6 cellular contexts compared by ENCODE assay signal in genomic region chr15:22429426-22429825, GRCh38. TPM values are rescaled to one million over a fixed set of nuclear protein-coding genes. Genes with fewer than 3 reads are reported as not detected.
"Had no signal": no experiment of that assay in that cellular context is flagged by ENCODE, and none has a peak within 500 bp of the region (broad histone marks: within the 10 kb centered on the region; RNA-seq: fewer than 3 reads in every experiment).

No MANE protein-coding gene starts in this region.

RNA-seq across cellular contexts. Expression of gene GOLGA6L22, which starts 29.3 kb away (rescaled TPM):
- total RNA-seq: GM23248, GM23338, H1, H4, H7, HFFc6 had no signal
- polyA plus RNA-seq: GM23248, GM23338, H1 had no signal
